8 cellular contexts compared by ENCODE assay signal in genomic region chr4:76948441-76949292, GRCh38. TPM values are rescaled to one million over a fixed set of nuclear protein-coding genes. Genes with fewer than 3 reads are reported as not detected.
A peak's percentile ranks its signal among the peaks of the same experiment; 100 is the strongest.
DNase-seq lines count a peak whose midpoint lies in the region; ATAC-seq lines count a peak whose summit lies in the region.

No MANE protein-coding gene starts in this region.

- peaks cover 27% of the 10 kb centered on the region for H3K4me1 Mint-ChIP-seq in T-helper 17 cell

- peak; percentile 59 for ATAC-seq in T-helper 17 cell
- ATAC-seq in right cardiac atrium, result peak; percentile 67 to 76

- H3K4me3 Mint-ChIP-seq in T-helper 17 cell, result peak overlapping the region; percentile 94

- peak overlapping the region; percentile 68 for H3K4me3 ChIP-seq in right cardiac atrium (ENCODE audit: low read length)

- H3K27ac Mint-ChIP-seq in T-helper 17 cell, result peak overlapping the region; percentile 92

- intact Hi-C loops in right cardiac atrium (cut with DNase I), result no loop called here

- 3% methylated on average over 63 of the region's 63 CpGs for WGBS in right cardiac atrium

- no peaks in the 10 kb centered on the region for H3K36me3 Mint-ChIP-seq in T-helper 17 cell (ENCODE audit: low read depth)

- DNase-seq in G401 (ENCODE audit: low spot score) (peak; percentile 73), GOT3 (lab: John Stamatoyannopoulos, UW) (peak; percentile 22), LoVo (ENCODE audit: low spot score) (peak; percentile 69), T-helper 17 cell (peak; percentile 42 to 57 (median 57)), amniotic stem cell (lab: John Stamatoyannopoulos, UW) (peak; percentile 29), right cardiac atrium (peak; percentile 76 to 89 (median 88)), renal cortical epithelial cell (ENCODE audit: low read depth) (peak; percentile 54), NCI-H2196 treated with DMSO at 0.1 percent for 48 hours (lab: John Stamatoyannopoulos, UW; ENCODE audit: unreplicated experiment) (no peak)

- peak overlapping the region; percentile 59 for H3K27ac ChIP-seq in right cardiac atrium (ENCODE audit: low read length)

- H3K4me1 ChIP-seq in right cardiac atrium (ENCODE audit: control insufficient read depth, insufficient read depth, low read length), result no peaks in the 10 kb centered on the region

- H3K9me3 ChIP-seq in T-helper 17 cell (ENCODE audit: control insufficient read depth, low read length, poor library complexity, severe bottlenecking), result no peaks in the 10 kb centered on the region
- no peaks in the 10 kb centered on the region for H3K9me3 ChIP-seq in right cardiac atrium (ENCODE audit: control insufficient read depth, low read length)

- H3K27me3 Mint-ChIP-seq in T-helper 17 cell, result no peaks in the 10 kb centered on the region

- in situ Hi-C loops in G401 (cut with HindIII; ENCODE audit: low sequenced_read_pairs), result no loop called here

- no peaks in the 10 kb centered on the region for H3K27me3 ChIP-seq in right cardiac atrium (ENCODE audit: control insufficient read depth, insufficient read depth)

RNA-seq across cellular contexts. Expression of gene SEPTIN11, which starts 0.9 kb away (rescaled TPM):
- total RNA-seq in G401 (2014; rRNA removed; shearing (Covaris generic)), result 22.8 and 31.7 TPM in 2 replicates
- total RNA-seq in T-helper 17 cell, result 10 to 100 TPM; 21.4 to 40.3 TPM
- 10 to 100 TPM; 31.5 to 50.1 (median 32.8) TPM for total RNA-seq in right cardiac atrium
- polyA plus RNA-seq in right cardiac atrium, result 16.7 TPM
- 147 and 232 TPM in 2 replicates for total RNA-seq in renal cortical epithelial cell

RNA-seq across cellular contexts. Expression of gene SOWAHB, which starts 50.7 kb away (rescaled TPM):
- total RNA-seq in G401 (2014; rRNA removed; shearing (Covaris generic)), result 0.27 and 0.86 TPM in 2 replicates
- total RNA-seq in T-helper 17 cell (not detected), right cardiac atrium (not detected), renal cortical epithelial cell (6.9 and 36.6 TPM in 2 replicates)
- polyA plus RNA-seq in right cardiac atrium, result not detected
